ENCODE assay signal across 41 cellular contexts in genomic region chr19:17625043-17625442, GRCh38.
"Had no signal": no experiment of that assay in that cellular context is flagged by ENCODE, and none has a peak within 500 bp of the region (broad histone marks: within the 10 kb centered on the region; RNA-seq: fewer than 3 reads in every experiment).

No MANE protein-coding gene starts in this region.

- H3K9me3 Mint-ChIP-seq: activated naive CD4-positive, alpha-beta T cell treated with anti-CD3 and anti-CD28 coated beads, Interleukin-2, amount 10 ng/mL, durations not matched to agents 7 days and 5 days; activated naive CD4-positive, alpha-beta T cell treated with anti-CD3 and anti-CD28 coated beads, Interleukin-2, amount 50 U/mL, for 24 hours; activated naive CD8-positive, alpha-beta T cell treated with anti-CD3 and anti-CD28 coated beads, Interleukin-2, amount 10 ng/mL, durations not matched to agents 7 days and 5 days; activated T-helper 1 cell treated with anti-CD3 and anti-CD28 coated beads, Interleukin-12 subunit alpha, Interleukin-12 subunit beta, Interleukin-2, Interleukin-4 antibody, amounts not matched to agents 30 ng/mL and 10 ng/mL and 1 ng/mL, durations not matched to agents 14 hours and 24 hours and 36 hours; activated T-helper 2 cell treated with anti-CD3 and anti-CD28 coated beads, Interferon-gamma antibody, Interleukin-2, Interleukin-4, amounts not matched to agents 10 μg/mL and 5 μg/mL and 100 μg/mL, durations not matched to agents 14 hours and 24 hours and 36 hours; central memory CD8-positive, alpha-beta T cell; T-helper 1 cell treated with Interleukin-12 subunit alpha and Interleukin-12 subunit beta and Interleukin-4 antibody, amounts not matched to agents 30 μg/mL and 1 μg/mL, for 36 hours; T-helper 2 cell treated with Interferon-gamma antibody and Interleukin-4, amounts not matched to agents 5 μg/mL and 100 μg/mL, for 36 hours had no signal

- ATAC-seq: activated CD8-positive, alpha-beta T cell treated with anti-CD3 and anti-CD28 coated beads for 36 hours; activated naive CD8-positive, alpha-beta T cell treated with anti-CD3 and anti-CD28 coated beads, Interleukin-2, amount 50 U/mL, for 24 hours; activated T-cell treated with anti-CD3 and anti-CD28 coated beads, Interleukin-2, amount 50 U/mL, for 4 hours; activated T-cell treated with anti-CD3 and anti-CD28 coated beads, Interleukin-2, amount 50 U/mL, for 72 hours; body of pancreas had no signal

- H3K27ac ChIP-seq: body of pancreas, brain microvascular endothelial cell, breast epithelium, cardiac muscle cell, VCaP had no signal

- FAIRE-seq: astrocyte, TTC549 had no signal

- H3K4me3 Mint-ChIP-seq: activated B cell treated with CpG ODN at 0.5 μM for 24 hours; activated CD4-positive, alpha-beta memory T cell treated with anti-CD3 and anti-CD28 coated beads for 36 hours; activated CD4-positive, alpha-beta T cell treated with anti-CD3 and anti-CD28 coated beads, Interleukin-2, amount 10 ng/mL, durations not matched to agents 24 days and 14 days; activated CD8-positive, alpha-beta T cell treated with anti-CD3 and anti-CD28 coated beads for 36 hours; activated naive CD4-positive, alpha-beta T cell treated with anti-CD3 and anti-CD28 coated beads, Interleukin-2, amount 10 ng/mL, durations not matched to agents 7 days and 5 days; activated naive CD4-positive, alpha-beta T cell treated with anti-CD3 and anti-CD28 coated beads, Interleukin-2, amount 50 U/mL, for 24 hours; activated naive CD8-positive, alpha-beta T cell; activated naive CD8-positive, alpha-beta T cell treated with anti-CD3 and anti-CD28 coated beads, Interleukin-2, amount 10 ng/mL, durations not matched to agents 7 days and 5 days; activated naive CD8-positive, alpha-beta T cell treated with anti-CD3 and anti-CD28 coated beads, Interleukin-2, amount 50 U/mL, for 24 hours; activated T-cell treated with anti-CD3 and anti-CD28 coated beads, Interleukin-2, amount 50 U/mL, for 4 hours; activated T-cell treated with anti-CD3 and anti-CD28 coated beads, Interleukin-2, amount 50 U/mL, for 72 hours; activated T-helper 1 cell treated with anti-CD3 and anti-CD28 coated beads, Interleukin-12 subunit alpha, Interleukin-12 subunit beta, Interleukin-2, Interleukin-4 antibody, amounts not matched to agents 30 ng/mL and 10 ng/mL and 1 ng/mL, durations not matched to agents 14 hours and 24 hours and 36 hours; central memory CD8-positive, alpha-beta T cell; T-helper 1 cell treated with Interleukin-12 subunit alpha and Interleukin-12 subunit beta and Interleukin-4 antibody, amounts not matched to agents 30 μg/mL and 1 μg/mL, for 36 hours; T-helper 2 cell treated with Interferon-gamma antibody and Interleukin-4, amounts not matched to agents 5 μg/mL and 100 μg/mL, for 36 hours had no signal

- DNase-seq: activated B cell treated with CpG ODN at 0.5 μM for 24 hours; activated CD4-positive, alpha-beta memory T cell treated with anti-CD3 and anti-CD28 coated beads for 36 hours; activated CD4-positive, alpha-beta T cell treated with anti-CD3 and anti-CD28 coated beads for 4 hours; activated CD4-positive, alpha-beta T cell treated with anti-CD3 and anti-CD28 coated beads, Interleukin-2, amount 10 ng/mL, durations not matched to agents 24 days and 14 days; activated CD4-positive, alpha-beta T cell treated with anti-CD3 and anti-CD28 coated beads, Interleukin-2, amount 50 U/mL, for 1 hour; activated CD4-positive, alpha-beta T cell treated with anti-CD3 and anti-CD28 coated beads, Interleukin-2, amount 50 U/mL, for 4 hours; activated CD4-positive, CD25-positive, alpha-beta regulatory T cell treated with anti-CD3 and anti-CD28 coated beads, Interleukin-2, amount 50 U/mL, for 72 hours; activated CD8-positive, alpha-beta memory T cell treated with anti-CD3 and anti-CD28 coated beads, Interleukin-2, amount 50 U/mL, for 4 hours; activated CD8-positive, alpha-beta T cell treated with anti-CD3 and anti-CD28 coated beads for 36 hours; activated effector memory CD4-positive, alpha-beta T cell treated with Interleukin-2 at 50 U/mL for 16 hours; activated gamma-delta T cell; activated naive CD4-positive, alpha-beta T cell treated with anti-CD3 and anti-CD28 coated beads, Interleukin-2, amount 10 ng/mL, durations not matched to agents 7 days and 5 days; activated naive CD4-positive, alpha-beta T cell treated with Interleukin-2 at 50 U/mL for 16 hours; activated naive CD8-positive, alpha-beta T cell treated with anti-CD3 and anti-CD28 coated beads, Interleukin-2, amount 10 ng/mL, durations not matched to agents 7 days and 5 days; activated naive CD8-positive, alpha-beta T cell treated with anti-CD3 and anti-CD28 coated beads, Interleukin-2, amount 50 U/mL, for 24 hours; activated T-cell treated with anti-CD3 and anti-CD28 coated beads for 4 hours; activated T-cell treated with anti-CD3 and anti-CD28 coated beads, Interleukin-2, amount 50 U/mL, for 1 hour; activated T-cell treated with anti-CD3 and anti-CD28 coated beads, Interleukin-2, amount 50 U/mL, for 4 hours; activated T-cell treated with anti-CD3 and anti-CD28 coated beads, Interleukin-2, amount 50 U/mL, for 72 hours; amygdala; anterior cingulate cortex; body of pancreas; brain microvascular endothelial cell; caudate nucleus; cerebellar nuclear complex; SW 1271; T-helper 1 cell; T-helper 2 cell; T-helper 9 cell had no signal

- H3K4me1 ChIP-seq: body of pancreas, breast epithelium had no signal

- H3K4me3 ChIP-seq: body of pancreas, breast epithelium, cardiac muscle cell had no signal

- H3K27me3 ChIP-seq: body of pancreas, brain microvascular endothelial cell, breast epithelium, cardiac muscle cell had no signal

- H3K27ac Mint-ChIP-seq: activated B cell treated with CpG ODN at 0.5 μM for 24 hours; activated CD4-positive, alpha-beta memory T cell treated with anti-CD3 and anti-CD28 coated beads for 36 hours; activated CD4-positive, alpha-beta T cell treated with anti-CD3 and anti-CD28 coated beads, Interleukin-2, amount 10 ng/mL, durations not matched to agents 24 days and 14 days; activated CD8-positive, alpha-beta T cell treated with anti-CD3 and anti-CD28 coated beads for 36 hours; activated naive CD4-positive, alpha-beta T cell treated with anti-CD3 and anti-CD28 coated beads, Interleukin-2, amount 10 ng/mL, durations not matched to agents 7 days and 5 days; activated naive CD8-positive, alpha-beta T cell; activated naive CD8-positive, alpha-beta T cell treated with anti-CD3 and anti-CD28 coated beads, Interleukin-2, amount 10 ng/mL, durations not matched to agents 7 days and 5 days; activated naive CD8-positive, alpha-beta T cell treated with anti-CD3 and anti-CD28 coated beads, Interleukin-2, amount 50 U/mL, for 24 hours; activated T-cell treated with anti-CD3 and anti-CD28 coated beads, Interleukin-2, amount 50 U/mL, for 72 hours; activated T-helper 1 cell treated with anti-CD3 and anti-CD28 coated beads, Interleukin-12 subunit alpha, Interleukin-12 subunit beta, Interleukin-2, Interleukin-4 antibody, amounts not matched to agents 30 ng/mL and 10 ng/mL and 1 ng/mL, durations not matched to agents 14 hours and 24 hours and 36 hours; activated T-helper 2 cell treated with anti-CD3 and anti-CD28 coated beads, Interferon-gamma antibody, Interleukin-2, Interleukin-4, amounts not matched to agents 10 μg/mL and 5 μg/mL and 100 μg/mL, durations not matched to agents 14 hours and 24 hours and 36 hours; T-helper 1 cell treated with Interleukin-12 subunit alpha and Interleukin-12 subunit beta and Interleukin-4 antibody, amounts not matched to agents 30 μg/mL and 1 μg/mL, for 36 hours; T-helper 2 cell treated with Interferon-gamma antibody and Interleukin-4, amounts not matched to agents 5 μg/mL and 100 μg/mL, for 36 hours had no signal

- H3K4me1 Mint-ChIP-seq: activated B cell treated with CpG ODN at 0.5 μM for 24 hours; activated CD4-positive, alpha-beta T cell treated with anti-CD3 and anti-CD28 coated beads, Interleukin-2, amount 10 ng/mL, durations not matched to agents 24 days and 14 days; activated naive CD4-positive, alpha-beta T cell treated with anti-CD3 and anti-CD28 coated beads, Interleukin-2, amount 50 U/mL, for 24 hours; central memory CD8-positive, alpha-beta T cell had no signal

- H3K36me3 ChIP-seq: brain microvascular endothelial cell, breast epithelium, cardiac muscle cell had no signal

- H3K27me3 Mint-ChIP-seq: activated CD4-positive, alpha-beta memory T cell treated with anti-CD3 and anti-CD28 coated beads for 36 hours; activated CD4-positive, alpha-beta T cell treated with anti-CD3 and anti-CD28 coated beads, Interleukin-2, amount 10 ng/mL, durations not matched to agents 24 days and 14 days; activated CD8-positive, alpha-beta T cell treated with anti-CD3 and anti-CD28 coated beads for 36 hours; activated naive CD4-positive, alpha-beta T cell treated with anti-CD3 and anti-CD28 coated beads, Interleukin-2, amount 50 U/mL, for 24 hours; activated naive CD8-positive, alpha-beta T cell treated with anti-CD3 and anti-CD28 coated beads, Interleukin-2, amount 10 ng/mL, durations not matched to agents 7 days and 5 days had no signal

- H3K36me3 Mint-ChIP-seq: activated CD4-positive, alpha-beta memory T cell treated with anti-CD3 and anti-CD28 coated beads for 36 hours; activated naive CD4-positive, alpha-beta T cell treated with anti-CD3 and anti-CD28 coated beads, Interleukin-2, amount 10 ng/mL, durations not matched to agents 7 days and 5 days; activated naive CD4-positive, alpha-beta T cell treated with anti-CD3 and anti-CD28 coated beads, Interleukin-2, amount 50 U/mL, for 24 hours; activated naive CD8-positive, alpha-beta T cell treated with anti-CD3 and anti-CD28 coated beads, Interleukin-2, amount 10 ng/mL, durations not matched to agents 7 days and 5 days had no signal
